12 cellular contexts compared by ENCODE assay signal in genomic region chr3:23519548-23520208, GRCh38.
DNase-seq lines count a peak whose midpoint lies in the region; ATAC-seq and TF ChIP-seq lines count a peak whose summit lies in the region.
"Had no signal": no experiment of that assay in that cellular context is flagged by ENCODE, and none has a peak within 500 bp of the region (broad histone marks: within the 10 kb centered on the region; RNA-seq: fewer than 3 reads in every experiment).

No MANE protein-coding gene starts in this region.

- DNase-seq in NCI-H1048 (lab: John Stamatoyannopoulos, UW) (no peak), testis (no peak), NCI-H345 (lab: John Stamatoyannopoulos, UW) (no peak)
- no peak for DNase-seq in stimulated activated CD4-positive, alpha-beta T cell treated with anti-CD3 and anti-CD28 coated beads, Interleukin-4, amount 100 ng/mL, for 4 hours
- DNase-seq: 8988T; activated CD8-positive, alpha-beta T cell treated with anti-CD3 and anti-CD28 coated beads for 36 hours; activated naive CD4-positive, alpha-beta T cell treated with anti-CD3 and anti-CD28 coated beads, Interleukin-2, amount 50 U/mL, for 16 hours had no signal

- no peaks in the 10 kb centered on the region; the same call in 1 of the 2 replicates for H3K9me3 ChIP-seq in BLaER1
- H3K9me3 ChIP-seq in testis = no peaks in the 10 kb centered on the region

- WGBS in testis, 2 donors = 97 to 99% methylated on average over 4 of the region's 4 CpGs

- H3K4me2 ChIP-seq in BLaER1 = peak overlapping the region; percentile 29

- no peaks in the 10 kb centered on the region for H4K20me1 ChIP-seq in BLaER1

- no peaks in the 10 kb centered on the region for H3K36me3 ChIP-seq in BLaER1
- no peaks in the 10 kb centered on the region for H3K36me3 ChIP-seq in testis (ENCODE audit: low read depth, missing control alignments)

- H3K27me3 ChIP-seq in BLaER1 = no peaks in the 10 kb centered on the region
- H3K27me3 ChIP-seq in testis = no peaks in the 10 kb centered on the region

- TF ChIP-seq POLR2A in testis (IDR thresholded peaks at IDR 0.05) = no peak

- ATAC-seq in GM19351 (IDR thresholded peaks at IDR 0.05; ENCODE audit: unreplicated experiment) = peak; percentile 70
- ATAC-seq in HG02759 (IDR thresholded peaks at IDR 0.05; ENCODE audit: unreplicated experiment) = peak; percentile 92
- peak; percentile 66 for ATAC-seq in HG03520 (IDR thresholded peaks at IDR 0.05; ENCODE audit: unreplicated experiment)
- ATAC-seq: activated CD8-positive, alpha-beta T cell treated with anti-CD3 and anti-CD28 coated beads for 36 hours; esophagus mucosa had no signal

- no peak overlapping the region for H3K9ac ChIP-seq in BLaER1

- peaks cover 19% of the 10 kb centered on the region for H3K4me1 ChIP-seq in BLaER1
- no peaks in the 10 kb centered on the region for H3K4me1 ChIP-seq in testis

- TF ChIP-seq CTCF in testis (IDR thresholded peaks at IDR 0.05) = no peak

- intact Hi-C loops in testis (cut with DNase I; ENCODE audit: low total_unique reads) = no loop called here

- H3K4me3 ChIP-seq in BLaER1 (no peak overlapping the region), testis (no peak overlapping the region)

- H3K27ac ChIP-seq in BLaER1 (no peak overlapping the region), testis (no peak overlapping the region)
